Comparison of ENCODE assay signal across 8 cellular contexts in the genomic region with DNA sequence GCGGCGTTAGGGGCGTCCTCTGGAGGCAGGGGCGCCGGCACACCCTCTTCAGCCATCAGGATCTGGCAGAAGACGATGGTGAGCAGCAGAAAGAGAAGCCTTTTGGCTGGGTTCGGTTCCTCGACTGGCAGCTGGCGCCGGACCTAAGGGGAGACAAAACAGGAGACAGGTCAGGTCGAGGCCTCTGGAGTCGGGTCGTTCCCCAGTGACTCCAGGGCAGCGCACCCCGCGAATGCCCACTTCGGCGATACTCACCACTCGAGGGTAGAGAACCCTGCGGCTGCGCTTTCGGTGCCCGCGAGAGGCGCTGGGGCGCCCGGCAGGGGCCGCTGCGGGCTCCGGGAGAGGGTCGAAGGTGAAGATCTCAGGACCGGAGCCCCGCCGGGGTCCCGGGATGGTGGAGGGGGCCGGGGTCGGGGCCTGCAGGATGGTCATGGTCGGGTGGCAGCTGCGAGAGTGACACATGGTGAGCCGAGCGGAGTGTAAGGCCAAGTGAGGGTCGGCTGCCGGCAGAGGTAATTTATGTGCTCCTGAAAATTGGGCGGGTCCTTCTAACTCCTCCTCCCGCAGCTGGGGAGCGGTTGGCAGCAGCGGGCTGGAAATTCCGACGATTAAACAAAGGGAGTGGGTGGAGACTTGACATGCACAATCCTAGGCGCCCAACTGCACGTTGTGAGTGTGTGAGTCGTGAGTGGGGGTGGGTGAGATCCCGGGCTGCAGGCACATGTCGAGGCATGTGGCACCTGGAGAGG. TPM values are rescaled to one million over a fixed set of nuclear protein-coding genes. Genes with fewer than 3 reads are reported as not detected.
DNase-seq lines count a peak whose midpoint lies in the region; ATAC-seq and TF ChIP-seq lines count a peak whose summit lies in the region.

Gene IER3, minus strand, starts transcription at position 494 of the 752 bp plus-strand sequence. Its CDS starts 29 bp downstream, at position 465.

- peaks cover 16% of the 10 kb centered on the region for H3K36me3 ChIP-seq in BJ (ENCODE audit: control insufficient read depth, insufficient read depth, low read length)
- H3K36me3 ChIP-seq in left lung: peaks cover 0 to 23% of the 10 kb centered on the region in 2 donors

- intact Hi-C loops in dendritic cell treated with granulocyte-macrophage colony-stimulating factor and Interleukin-4, amounts not matched to agents 40 ng/mL and 50 ng/mL, for 4 days (cut with micrococcal nuclease): loop anchor here (1.0 to 5.0 kb wide), 3 partner anchors 8 to 127 kb away; partner anchors contain the start of genes MRPS18B and PPP1R10
- intact Hi-C loops in left lung (cut with DNase I): loop anchor here in 1 of 2 donors (10.0 kb wide), 1 partner anchor 71 kb away; no protein-coding TSS in a partner anchor

- H3K9me3 ChIP-seq in left lung: no peaks in the 10 kb centered on the region

- ATAC-seq in GM21825 (IDR thresholded peaks at IDR 0.05; ENCODE audit: unreplicated experiment): peak; percentile 24
- ATAC-seq in left lung: peak; percentile 51
- no peak for ATAC-seq in HG02970 (IDR thresholded peaks at IDR 0.05; ENCODE audit: low FRiP score, unreplicated experiment)

- DNase-seq in BJ (ENCODE audit: low read depth) (peak; percentile 64), NCI-H2196 treated with DMSO at 0.1 percent for 48 hours (lab: John Stamatoyannopoulos, UW; ENCODE audit: unreplicated experiment) (peak; percentile 69), left lung (peak; percentile 92 to 93)
- peak; percentile 91 for DNase-seq in activated CD4-positive, alpha-beta T cell treated with anti-CD3 and anti-CD28 coated beads for 48 hours
- DNase-seq in stimulated activated CD4-positive, alpha-beta T cell treated with anti-CD3 and anti-CD28 coated beads, Interleukin-1b, Interleukin-23, amount 100 ng/mL, for 48 hours: peak; percentile 92

- peak within 1 kb of the TSS; percentile 98 for H3K4me3 Mint-ChIP-seq in dendritic cell treated with granulocyte-macrophage colony-stimulating factor and Interleukin-4, amounts not matched to agents 40 ng/mL and 50 ng/mL, for 4 days

- POLR2A ChIA-PET in BJ (lab: Charles Lee): interaction anchor here (0.6 to 1.4 kb wide), 3 partner anchors 8 to 92 kb away, joined by 3 to 6 read pairs (median 3); no protein-coding TSS in a partner anchor

- H3K27me3 Mint-ChIP-seq in dendritic cell treated with granulocyte-macrophage colony-stimulating factor and Interleukin-4, amounts not matched to agents 40 ng/mL and 50 ng/mL, for 4 days: peaks cover 4% of the 10 kb centered on the region

- H3K27ac Mint-ChIP-seq in dendritic cell treated with granulocyte-macrophage colony-stimulating factor and Interleukin-4, amounts not matched to agents 40 ng/mL and 50 ng/mL, for 4 days: peak within 1 kb of the TSS; percentile 99

- H3K4me1 ChIP-seq in left lung: peaks cover 16 to 67% of the 10 kb centered on the region in 2 donors

- CTCF ChIA-PET in BJ (lab: Yijun Ruan, JAX): interaction anchor here (0.6 to 3.0 kb wide), 14 partner anchors 16 to 854 kb away, joined by 3 to 16 read pairs (median 4); partner anchors contain the start of gene MDC1

- TF ChIP-seq CTCF in BJ (IDR thresholded peaks at IDR 0.05; ENCODE audit: insufficient read depth, low read depth, low read length): peak; percentile 81
- TF ChIP-seq CTCF in left lung (IDR thresholded peaks at IDR 0.05): peak; percentile 48 to 50

- H3K4me3 ChIP-seq in BJ (ENCODE audit: low read depth, low read length) (peak within 1 kb of the TSS; percentile 65), left lung (peak within 1 kb of the TSS; percentile 66 to 94)

- peak within 1 kb of the TSS; percentile 96 to 97 for H3K27ac ChIP-seq in left lung

- no peaks in the 10 kb centered on the region for H3K27me3 ChIP-seq in BJ (ENCODE audit: control insufficient read depth, insufficient read depth, low read length)
- H3K27me3 ChIP-seq in left lung: no peaks in the 10 kb centered on the region

- peaks cover 52% of the 10 kb centered on the region for H3K36me3 Mint-ChIP-seq in dendritic cell treated with granulocyte-macrophage colony-stimulating factor and Interleukin-4, amounts not matched to agents 40 ng/mL and 50 ng/mL, for 4 days (ENCODE audit: low read depth)

- H3K9me3 Mint-ChIP-seq in dendritic cell treated with granulocyte-macrophage colony-stimulating factor and Interleukin-4, amounts not matched to agents 40 ng/mL and 50 ng/mL, for 4 days: no peaks in the 10 kb centered on the region

- peaks cover 71% of the 10 kb centered on the region for H3K4me1 Mint-ChIP-seq in dendritic cell treated with granulocyte-macrophage colony-stimulating factor and Interleukin-4, amounts not matched to agents 40 ng/mL and 50 ng/mL, for 4 days (ENCODE audit: low read depth)

RNA-seq across cellular contexts. Expression of gene IER3, which starts in this region (rescaled TPM):
- 43.7 and 51.7 TPM in 2 replicates for polyA plus RNA-seq in BJ (2011; rRNA removed)
- 24.5 and 28.3 TPM in 2 replicates for polyA minus RNA-seq in BJ (2011; rRNA and poly(A)+ RNA removed)
- 10 to 100 TPM; 36.1 to 77.0 TPM for total RNA-seq in left lung
